8 cellular contexts compared by ENCODE assay signal in the genomic region with DNA sequence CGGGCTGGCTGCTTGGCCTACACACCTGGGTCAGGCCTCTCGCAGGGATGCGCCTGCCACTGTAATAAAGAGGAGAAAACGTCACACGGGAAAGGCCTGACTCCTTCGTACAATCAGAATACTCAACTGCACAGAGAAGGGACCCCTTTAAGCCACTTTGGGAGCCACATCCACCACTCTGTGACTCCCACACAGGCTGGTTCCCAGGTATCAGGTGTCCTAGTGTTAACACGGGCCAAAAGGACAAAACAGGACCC. TPM values are rescaled to one million over a fixed set of nuclear protein-coding genes. Genes with fewer than 3 reads are reported as not detected.
DNase-seq lines count a peak whose midpoint lies in the region; ATAC-seq, FAIRE-seq and TF ChIP-seq lines count a peak whose summit lies in the region.

No MANE protein-coding gene starts in this region.

- H3K27ac Mint-ChIP-seq in activated T-cell treated with anti-CD3 and anti-CD28 coated beads, Interleukin-2, amount 50 U/mL, for 72 hours, result peak overlapping the region; percentile 79
- H3K27ac Mint-ChIP-seq in activated CD8-positive, alpha-beta T cell treated with anti-CD3 and anti-CD28 coated beads, Interleukin-2, amount 10 ng/mL, durations not matched to agents 7 days and 5 days, result peak overlapping the region; percentile 98

- WGBS in testis, 2 donors, result 28 to 50% methylated on average over 7 of the region's 7 CpGs

- dilution Hi-C loops in keratinocyte (cut with MboI; ENCODE audit: extremely low pct_ligation_motif_present, low sequenced_read_pairs), result no loop called here

- ATAC-seq in activated T-cell treated with anti-CD3 and anti-CD28 coated beads, Interleukin-2, amount 50 U/mL, for 72 hours (replicated peaks in 1 of 2), result no peak
- no peak for ATAC-seq in activated CD8-positive, alpha-beta T cell treated with anti-CD3 and anti-CD28 coated beads, Interleukin-2, amount 10 ng/mL, durations not matched to agents 7 days and 5 days
- ATAC-seq in sciatic nerve (no peak), GM19395 (IDR thresholded peaks at IDR 0.05; ENCODE audit: unreplicated experiment) (no peak)

- POLR2A ChIA-PET in activated CD8-positive, alpha-beta T cell treated with anti-CD3 and anti-CD28 coated beads, Interleukin-2, amount 10 ng/mL, durations not matched to agents 7 days and 5 days (lab: Charles Lee), result interaction anchor here (1.2 to 1.5 kb wide), 4 partner anchors 13 to 358 kb away, joined by 3 to 15 read pairs (median 8); a partner anchor contains a TSS

- H3K79me2 ChIP-seq in keratinocyte (ENCODE audit: control insufficient read depth, insufficient read depth, low read length), result no peaks in the 10 kb centered on the region

- H3K27ac ChIP-seq in keratinocyte (ENCODE audit: control insufficient read depth, insufficient read depth, low read length), result peak overlapping the region; percentile 75
- peak overlapping the region; percentile 89 to 93 for H3K27ac ChIP-seq in testis

- no peak for TF ChIP-seq CTCF in keratinocyte (optimal IDR thresholded peaks at IDR 0.05 in 1 of 3, IDR thresholded peaks at IDR 0.05 in 1 of 3, conservative IDR thresholded peaks at IDR 0.05 in 1 of 3; ENCODE audit: extremely low read depth in 1 of 3, insufficient read depth in 2 of 3, low read length in 3 of 3)
- no peak for TF ChIP-seq CTCF in testis (IDR thresholded peaks at IDR 0.05)

- H3K27me3 ChIP-seq in keratinocyte (ENCODE audit: control insufficient read depth, extremely low read depth, insufficient read depth, low read length), result no peaks in the 10 kb centered on the region
- no peaks in the 10 kb centered on the region for H3K27me3 ChIP-seq in testis

- TF ChIP-seq POLR2A in testis (IDR thresholded peaks at IDR 0.05), result no peak

- peaks cover 0 to 6% of the 10 kb centered on the region in 2 donors for H3K36me3 Mint-ChIP-seq in activated T-cell treated with anti-CD3 and anti-CD28 coated beads, Interleukin-2, amount 50 U/mL, for 72 hours (ENCODE audit: insufficient read depth in 2 of 2)
- H3K36me3 Mint-ChIP-seq in activated CD8-positive, alpha-beta T cell treated with anti-CD3 and anti-CD28 coated beads, Interleukin-2, amount 10 ng/mL, durations not matched to agents 7 days and 5 days (ENCODE audit: low read depth), result peaks cover 20% of the 10 kb centered on the region

- FAIRE-seq in keratinocyte (lab: Jason Lieb, UNC), result no peak

- H3K9ac ChIP-seq in keratinocyte (ENCODE audit: control insufficient read depth, extremely low read depth, insufficient read depth, low read length), result peak overlapping the region; percentile 82

- H2AFZ ChIP-seq in keratinocyte (ENCODE audit: control insufficient read depth, low read length), result peak overlapping the region; percentile 98

- H3K27me3 Mint-ChIP-seq in activated T-cell treated with anti-CD3 and anti-CD28 coated beads, Interleukin-2, amount 50 U/mL, for 72 hours (ENCODE audit: low read depth), result no peaks in the 10 kb centered on the region
- no peaks in the 10 kb centered on the region for H3K27me3 Mint-ChIP-seq in activated CD8-positive, alpha-beta T cell treated with anti-CD3 and anti-CD28 coated beads, Interleukin-2, amount 10 ng/mL, durations not matched to agents 7 days and 5 days (ENCODE audit: low read depth)

- H3K4me1 ChIP-seq in keratinocyte (ENCODE audit: control insufficient read depth, extremely low read depth, insufficient read depth, low read length) (peaks cover 4% of the 10 kb centered on the region), testis (no peaks in the 10 kb centered on the region)

- H3K4me3 Mint-ChIP-seq in activated T-cell treated with anti-CD3 and anti-CD28 coated beads, Interleukin-2, amount 50 U/mL, for 72 hours, result peak overlapping the region; percentile 92 to 97
- peak overlapping the region; percentile 90 for H3K4me3 Mint-ChIP-seq in activated CD8-positive, alpha-beta T cell treated with anti-CD3 and anti-CD28 coated beads, Interleukin-2, amount 10 ng/mL, durations not matched to agents 7 days and 5 days

- intact Hi-C loops in testis (cut with DNase I; ENCODE audit: low total_unique reads), result no loop called here
- intact Hi-C loops in sciatic nerve (cut with DNase I), result no loop called here

- H3K9me3 ChIP-seq in keratinocyte (ENCODE audit: control insufficient read depth, low read depth, low read length) (no peaks in the 10 kb centered on the region), testis (no peaks in the 10 kb centered on the region)

- no peak for DNase-seq in activated T-cell treated with anti-CD3 and anti-CD28 coated beads, Interleukin-2, amount 50 U/mL, for 72 hours
- no peak for DNase-seq in activated T-cell treated with anti-CD3 and anti-CD28 coated beads, Interleukin-2, amount 50 U/mL, for 48 hours
- peak; percentile 25 for DNase-seq in activated CD8-positive, alpha-beta T cell treated with anti-CD3 and anti-CD28 coated beads, Interleukin-2, amount 10 ng/mL, durations not matched to agents 7 days and 5 days
- DNase-seq in keratinocyte (ENCODE audit: low read depth, low spot score) (no peak), testis (peak; percentile 36), sciatic nerve (ENCODE audit: low spot score) (no peak), H4 (ENCODE audit: low spot score) (no peak)

- no peaks in the 10 kb centered on the region for H3K36me3 ChIP-seq in keratinocyte (ENCODE audit: control insufficient read depth in 2 of 2, extremely low read depth in 1 of 2, insufficient read depth in 2 of 2, low read length in 2 of 2)
- no peaks in the 10 kb centered on the region for H3K36me3 ChIP-seq in testis (ENCODE audit: low read depth, missing control alignments)

- H3K4me1 Mint-ChIP-seq in activated T-cell treated with anti-CD3 and anti-CD28 coated beads, Interleukin-2, amount 50 U/mL, for 72 hours (ENCODE audit: low read depth), result peaks cover 33% of the 10 kb centered on the region
- H3K4me1 Mint-ChIP-seq in activated CD8-positive, alpha-beta T cell treated with anti-CD3 and anti-CD28 coated beads, Interleukin-2, amount 10 ng/mL, durations not matched to agents 7 days and 5 days (ENCODE audit: low read depth), result peaks cover 24% of the 10 kb centered on the region

- H4K20me1 ChIP-seq in keratinocyte (ENCODE audit: control insufficient read depth, extremely low read depth, insufficient read depth, low read length), result no peaks in the 10 kb centered on the region

- no peaks in the 10 kb centered on the region for H3K9me1 ChIP-seq in keratinocyte (ENCODE audit: control insufficient read depth, extremely low read depth, insufficient read depth, low read length)

- peak overlapping the region; percentile 33 to 74 (median 42) for H3K4me3 ChIP-seq in keratinocyte (ENCODE audit: control insufficient read depth in 2 of 3, extremely low read depth in 1 of 3, insufficient read depth in 2 of 3, low read depth in 1 of 3, low read length in 3 of 3)
- peak overlapping the region; percentile 66 to 71 for H3K4me3 ChIP-seq in testis

- H3K4me2 ChIP-seq in keratinocyte (ENCODE audit: control insufficient read depth, extremely low read depth, insufficient read depth, low read depth, low read length), result peak overlapping the region; percentile 89

- no peaks in the 10 kb centered on the region for H3K9me3 Mint-ChIP-seq in activated T-cell treated with anti-CD3 and anti-CD28 coated beads, Interleukin-2, amount 50 U/mL, for 72 hours
- no peaks in the 10 kb centered on the region for H3K9me3 Mint-ChIP-seq in activated CD8-positive, alpha-beta T cell treated with anti-CD3 and anti-CD28 coated beads, Interleukin-2, amount 10 ng/mL, durations not matched to agents 7 days and 5 days (ENCODE audit: insufficient read depth)

- CTCF ChIA-PET in activated CD8-positive, alpha-beta T cell treated with anti-CD3 and anti-CD28 coated beads, Interleukin-2, amount 10 ng/mL, durations not matched to agents 7 days and 5 days (lab: Charles Lee), result interaction anchor here (1.8 kb wide), 1 partner anchor 9 kb away, joined by 6 read pairs; no protein-coding TSS in a partner anchor

RNA-seq across cellular contexts. Expression of a gene that starts 5.8 kb away (rescaled TPM):
- 10 to 100 TPM; 31.0 to 33.9 TPM for total RNA-seq in activated T-cell treated with anti-CD3 and anti-CD28 coated beads, Interleukin-2, amount 50 U/mL, for 72 hours
- 10 to 100 TPM; 26.0 to 27.4 TPM for total RNA-seq in activated CD8-positive, alpha-beta T cell treated with anti-CD3 and anti-CD28 coated beads, Interleukin-2, amount 10 ng/mL, durations not matched to agents 7 days and 5 days
- 3.9 to 8.3 TPM (median 8.2 TPM) in 3 replicates for polyA plus RNA-seq in keratinocyte
- 4.5 TPM for polyA plus RNA-seq in keratinocyte (2011; ENCODE audit: low read depth)
- 1.2 and 1.7 TPM in 2 replicates for polyA plus RNA-seq in keratinocyte (2011; cell fraction: cytosol; rRNA removed)
- 15.6 and 20.2 TPM in 2 replicates for polyA plus RNA-seq in keratinocyte (2011; cell fraction: nucleus; rRNA removed)
- polyA plus RNA-seq in keratinocyte (2012; ENCODE audit: low replicate concordance), result 2.3 and 4.3 TPM in 2 replicates
- 5.8 to 23.0 TPM (median 18.2 TPM) in 3 replicates for polyA minus RNA-seq in keratinocyte
- polyA minus RNA-seq in keratinocyte (2011; cell fraction: cytosol; rRNA and poly(A)+ RNA removed), result 8.2 TPM
- polyA minus RNA-seq in keratinocyte (2011; cell fraction: nucleus; rRNA and poly(A)+ RNA removed), result 26.8 and 43.5 TPM in 2 replicates
- 10 to 100 TPM; 40.0 to 56.3 TPM for total RNA-seq in testis
- 28.8 TPM for polyA plus RNA-seq in testis (ENCODE audit: insufficient read depth, low read depth, low replicate concordance)
- total RNA-seq in sciatic nerve, result 22.1 TPM
- total RNA-seq in H4 (2014; rRNA removed; shearing (Covaris generic)), result 5.0 and 5.4 TPM in 2 replicates

Comparison
In these comparisons a context has a peak if more than half of its experiments do, and no peak if none do; other contexts are left out.
1. DNase-seq: peak in activated CD8-positive, alpha-beta T cell treated with anti-CD3 and anti-CD28 coated beads, Interleukin-2, amount 10 ng/mL, durations not matched to agents 7 days and 5 days (single experiment) and testis (single experiment); none in activated T-cell treated with anti-CD3 and anti-CD28 coated beads, Interleukin-2, amount 50 U/mL, for 72 hours (0 of 2), activated T-cell treated with anti-CD3 and anti-CD28 coated beads, Interleukin-2, amount 50 U/mL, for 48 hours (0 of 2), keratinocyte (single experiment), sciatic nerve (single experiment) and H4 (single experiment).